In the genomic region with DNA sequence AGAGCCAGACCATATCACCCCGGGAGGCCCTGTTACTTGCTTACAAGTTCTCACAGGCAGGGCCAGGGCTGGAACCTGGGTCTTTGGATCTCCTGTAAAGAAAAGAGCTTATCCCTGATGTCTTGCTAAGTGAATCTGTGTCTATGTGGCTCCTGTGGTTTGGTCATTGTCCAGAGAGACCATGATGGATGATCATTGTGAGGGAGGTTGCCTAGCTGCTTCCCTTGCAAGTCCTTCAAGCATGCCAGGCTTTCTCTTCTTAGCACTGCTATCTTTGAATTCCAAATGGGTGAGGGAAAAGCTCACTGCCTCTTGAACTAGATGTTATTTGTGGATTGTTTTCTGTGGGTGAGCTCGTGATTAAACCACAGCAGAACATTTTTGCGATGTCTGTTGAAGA, we compare ENCODE assay signal across 1 cellular context.
TF ChIP-seq lines count a peak whose summit lies in the region.

No MANE protein-coding gene starts in this region.

TF ChIP-seq in IMR-90, 13 proteins besides CTCF, POLR2A, EP300 and RAD21:
- TF ChIP-seq CEBPB (IDR thresholded peaks at IDR 0.05; ENCODE audit: low read depth, low read length) = no peak
- no peak for TF ChIP-seq MAZ (IDR thresholded peaks at IDR 0.05; ENCODE audit: borderline replicate concordance, low read depth, low read length)
- TF ChIP-seq NFE2L2 (IDR thresholded peaks at IDR 0.05; ENCODE audit: low read depth, low read length) = no peak
- no peak for TF ChIP-seq FOS (IDR thresholded peaks at IDR 0.05; ENCODE audit: low read depth, low read length)
- TF ChIP-seq MAFK (IDR thresholded peaks at IDR 0.05; ENCODE audit: low read depth, low read length) = no peak
- no peak for TF ChIP-seq BHLHE40 (IDR thresholded peaks at IDR 0.05; ENCODE audit: low read depth, low read length)
TF ChIP-seq in IMR-90: peak in this region for 0.
